Comparison of ENCODE assay signal across 8 cellular contexts in the genomic region with DNA sequence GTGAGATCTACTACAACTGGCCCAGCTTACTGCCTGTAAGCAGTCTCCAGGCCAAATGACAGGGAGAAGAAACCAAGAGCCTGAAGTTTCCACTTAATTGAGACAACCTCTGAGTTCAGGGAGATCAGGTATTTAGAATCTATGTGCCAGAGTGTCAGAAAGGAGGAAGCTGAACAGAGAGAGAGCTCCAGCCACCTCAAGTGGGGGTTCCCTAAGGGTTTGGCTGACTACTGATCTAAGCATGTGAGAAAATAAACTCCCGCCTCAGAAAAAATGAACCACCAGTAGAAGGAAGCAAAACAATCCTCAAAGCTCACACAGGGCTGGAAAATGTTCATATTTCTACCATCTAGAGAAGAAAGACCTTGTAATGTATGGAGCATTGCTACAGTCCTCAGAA. TPM values are rescaled to one million over a fixed set of nuclear protein-coding genes. Genes with fewer than 3 reads are reported as not detected.
DNase-seq lines count a peak whose midpoint lies in the region; ATAC-seq, FAIRE-seq and TF ChIP-seq lines count a peak whose summit lies in the region.

No MANE protein-coding gene starts in this region.

- TF ChIP-seq CTCF in K562 (IDR thresholded peaks at IDR 0.05 in 2 of 3, conservative IDR thresholded peaks at IDR 0.05 in 1 of 3; ENCODE audit: insufficient read depth in 2 of 3, low read depth in 1 of 3, low read length in 3 of 3), result no peak
- TF ChIP-seq CTCF in PC-3 (conservative IDR thresholded peaks at IDR 0.05; ENCODE audit: low read depth, low read length), result no peak
- no peak for TF ChIP-seq CTCF in lower leg skin (IDR thresholded peaks at IDR 0.05)

- H3K9me3 Mint-ChIP-seq in stimulated activated naive CD8-positive, alpha-beta T cell treated with anti-CD3 and anti-CD28 coated beads, Interleukin-15, Interleukin-2, amounts not matched to agents 100 ng/mL and 50 ng/mL, for 24 hours, result no peaks in the 10 kb centered on the region

- no peaks in the 10 kb centered on the region for H3K9me1 ChIP-seq in K562 (ENCODE audit: control insufficient read depth, insufficient read depth, low read length)

- no peak for TF ChIP-seq EP300 in K562 (IDR thresholded peaks at IDR 0.05; ENCODE audit: low read length)

- TF ChIP-seq RAD21 in K562 (CRISPR knock-in tag; conservative IDR thresholded peaks at IDR 0.05 in 1 of 2, IDR thresholded peaks at IDR 0.05 in 1 of 2), result no peak

- FAIRE-seq in GM19239 (lab: Jason Lieb, UNC) (peak; percentile 86), K562 (lab: Jason Lieb, UNC) (peak; percentile 15)

- H3K36me3 ChIP-seq in BLaER1 treated with 17β-estradiol and CSF1 and Interleukin-3, amounts not matched to agents 10 nM and 100 nM, result peaks cover 12 to 58% (median 48%) of the 10 kb centered on the region in 11 experiments
- peaks cover 6% of the 10 kb centered on the region; the same call in 1 of the 3 replicates for H3K36me3 ChIP-seq in K562 (ENCODE audit: control insufficient read depth, insufficient read depth, low read length)
- H3K36me3 ChIP-seq in PC-3 (ENCODE audit: low read depth, low read length), result no peaks in the 10 kb centered on the region

- H3F3A ChIP-seq in PC-3 (ENCODE audit: low read length, unreplicated experiment), result no peaks in the 10 kb centered on the region

- WGBS in K562 (ENCODE audit: insufficient coverage, low coverage, missing lambda C conversion rate), result 55% methylated on average over 1 of the region's 1 CpG
- whole genome bisulfite sequencing in lower leg skin, 2 donors, result 50 to 52% methylated on average over 1 of the region's 1 CpG

- peaks cover 81 to 100% (median 100%) of the 10 kb centered on the region in 11 experiments for H4K20me1 ChIP-seq in BLaER1 treated with 17β-estradiol and CSF1 and Interleukin-3, amounts not matched to agents 10 nM and 100 nM
- H4K20me1 ChIP-seq in K562 (replicated peaks; ENCODE audit: control insufficient read depth, insufficient read depth, low read length) (no peaks in the 10 kb centered on the region; the same call in 1 of the 2 replicates), PC-3 (ENCODE audit: low read length) (no peaks in the 10 kb centered on the region)

- CTCF ChIA-PET in K562 (lab: Yijun Ruan, JAX; ENCODE audit: low intra/inter-chr PET ratio), result no interaction called here
- CTCF ChIA-PET in PC-3 (lab: Charles Lee), result no interaction called here

- H3K4me1 Mint-ChIP-seq in stimulated activated naive CD8-positive, alpha-beta T cell treated with anti-CD3 and anti-CD28 coated beads, Interleukin-15, Interleukin-2, amounts not matched to agents 100 ng/mL and 50 ng/mL, for 24 hours (ENCODE audit: low read depth), result peaks cover 65% of the 10 kb centered on the region

- DNase-seq in GM19239 (ENCODE audit: insufficient read length, low spot score), result peak; percentile 13
- DNase-seq in K562 (ENCODE audit: extremely low read depth in 1 of 4, low spot score in 3 of 4), result no peak
- no peak for DNase-seq in dedifferentiated amniotic fluid mesenchymal stem cell (ENCODE audit: extremely low spot score)
- no peak for DNase-seq in PC-3
- DNase-seq in lower leg skin (ENCODE audit: low spot score in 2 of 2), result no peak

- H3K9ac ChIP-seq in BLaER1 treated with 17β-estradiol and CSF1 and Interleukin-3, amounts not matched to agents 10 nM and 100 nM, result peak overlapping the region in 8 of 11 experiments; percentile 25 to 67 (median 44); a peak in 11 of 22 replicates
- H3K9ac ChIP-seq in K562 (ENCODE audit: insufficient read depth in 1 of 2, low read depth in 2 of 2, low read length in 2 of 2) (no peak overlapping the region), PC-3 (ENCODE audit: low read length) (no peak overlapping the region)

- peaks cover 0 to 29% (median 8%) of the 10 kb centered on the region in 11 experiments; a peak in 9 of 22 replicates for H3K9me3 ChIP-seq in BLaER1 treated with 17β-estradiol and CSF1 and Interleukin-3, amounts not matched to agents 10 nM and 100 nM (replicated peaks in 1 of 11)
- no peaks in the 10 kb centered on the region for H3K9me3 ChIP-seq in K562 (replicated peaks; ENCODE audit: control insufficient read depth, insufficient read depth, low read depth, low read length)
- no peaks in the 10 kb centered on the region for H3K9me3 ChIP-seq in PC-3 (ENCODE audit: low read length)

- no peaks in the 10 kb centered on the region for H3K27me3 ChIP-seq in BLaER1 treated with 17β-estradiol and CSF1 and Interleukin-3, amounts not matched to agents 10 nM and 100 nM
- H3K27me3 ChIP-seq in K562 (ENCODE audit: control insufficient read depth in 2 of 2, insufficient read depth in 2 of 2, low read length in 2 of 2) (no peaks in the 10 kb centered on the region), PC-3 (ENCODE audit: low read length) (no peaks in the 10 kb centered on the region)

- H3K36me3 Mint-ChIP-seq in stimulated activated naive CD8-positive, alpha-beta T cell treated with anti-CD3 and anti-CD28 coated beads, Interleukin-15, Interleukin-2, amounts not matched to agents 100 ng/mL and 50 ng/mL, for 24 hours (ENCODE audit: low read depth), result peaks cover 12% of the 10 kb centered on the region

- H3K4me3 ChIP-seq in BLaER1 treated with 17β-estradiol and CSF1 and Interleukin-3, amounts not matched to agents 10 nM and 100 nM, result no peak overlapping the region
- no peak overlapping the region for H3K4me3 ChIP-seq in K562
- no peak overlapping the region for H3K4me3 ChIP-seq in PC-3 (ENCODE audit: low read length)
- no peak overlapping the region for H3K4me3 ChIP-seq in lower leg skin (ENCODE audit: low read depth, poor library complexity, severe bottlenecking)

- H3K27ac ChIP-seq in BLaER1 treated with 17β-estradiol and CSF1 and Interleukin-3, amounts not matched to agents 10 nM and 100 nM, result peak overlapping the region; percentile 7 to 60 (median 31); a peak in 18 of 22 replicates
- H3K27ac ChIP-seq in K562 (ENCODE audit: extremely low read depth, low read depth, low read length) (peak overlapping the region; percentile 9; the same call in 1 of the 3 replicates), PC-3 (ENCODE audit: low read length) (no peak overlapping the region)

- no peak overlapping the region for H3K4me3 Mint-ChIP-seq in stimulated activated naive CD8-positive, alpha-beta T cell treated with anti-CD3 and anti-CD28 coated beads, Interleukin-15, Interleukin-2, amounts not matched to agents 100 ng/mL and 50 ng/mL, for 24 hours

- in situ Hi-C loops in K562 (cut with MboI), result no loop called here

- POLR2A ChIA-PET in K562 (lab: Yijun Ruan, JAX) (interaction anchor here (0.8 to 2.0 kb wide), 5 partner anchors 11 to 156 kb away, joined by 3 to 7 read pairs (median 4); no protein-coding TSS in a partner anchor), PC-3 (lab: Charles Lee; ENCODE audit: unreplicated experiment) (no interaction called here)

- peak overlapping the region; percentile 44 to 96 (median 69) for H3K4me2 ChIP-seq in BLaER1 treated with 17β-estradiol and CSF1 and Interleukin-3, amounts not matched to agents 10 nM and 100 nM
- H3K4me2 ChIP-seq in K562 (ENCODE audit: insufficient read depth, low read length), result no peak overlapping the region
- no peak overlapping the region for H3K4me2 ChIP-seq in PC-3 (ENCODE audit: low read length)

- H3K27me3 Mint-ChIP-seq in stimulated activated naive CD8-positive, alpha-beta T cell treated with anti-CD3 and anti-CD28 coated beads, Interleukin-15, Interleukin-2, amounts not matched to agents 100 ng/mL and 50 ng/mL, for 24 hours, result no peaks in the 10 kb centered on the region

- H2AFZ ChIP-seq in K562 (ENCODE audit: low read depth, low read length) (no peak overlapping the region), PC-3 (ENCODE audit: low read length) (no peak overlapping the region)

- peaks cover 47 to 100% (median 60%) of the 10 kb centered on the region in 10 experiments for H3K4me1 ChIP-seq in BLaER1 treated with 17β-estradiol and CSF1 and Interleukin-3, amounts not matched to agents 10 nM and 100 nM
- peaks cover 3 to 7% of the 10 kb centered on the region in 2 experiments; a peak in 2 of 5 replicates for H3K4me1 ChIP-seq in K562 (replicated peaks in 1 of 2; ENCODE audit: control insufficient read depth in 2 of 2, insufficient read depth in 2 of 2, low read length in 2 of 2)
- H3K4me1 ChIP-seq in PC-3 (ENCODE audit: insufficient read depth, low read length), result no peaks in the 10 kb centered on the region

- H3K79me2 ChIP-seq in K562 (ENCODE audit: control insufficient read depth, insufficient read depth, low read length) (peaks cover 97% of the 10 kb centered on the region), PC-3 (ENCODE audit: low read length) (peaks cover 83% of the 10 kb centered on the region)

- TF ChIP-seq POLR2A in K562 (conservative IDR thresholded peaks at IDR 0.05), result no peak
- no peak for TF ChIP-seq POLR2A in lower leg skin (IDR thresholded peaks at IDR 0.05)

- ATAC-seq in HG03558 (IDR thresholded peaks at IDR 0.05; ENCODE audit: extremely low read depth, unreplicated experiment) (peak; percentile 46), K562 (peak; percentile 68), PC-3 (no peak)

- no TSS peak for BruUV-seq in K562 (replicated peaks; lab: Mats Ljungman, UMichigan)
- no TSS peak for BruUV-seq in PC-3 (replicated peaks; lab: Mats Ljungman, UMichigan)

- H3K27ac Mint-ChIP-seq in stimulated activated naive CD8-positive, alpha-beta T cell treated with anti-CD3 and anti-CD28 coated beads, Interleukin-15, Interleukin-2, amounts not matched to agents 100 ng/mL and 50 ng/mL, for 24 hours, result peak overlapping the region; percentile 53

- no peaks in the 10 kb centered on the region for H3K9me2 ChIP-seq in PC-3 (replicated peaks; ENCODE audit: low read length)

- intact Hi-C loops in K562 (cut with micrococcal nuclease) (no loop called here), PC-3 (cut with micrococcal nuclease) (no loop called here), lower leg skin (cut with DNase I; ENCODE audit: low total_unique reads) (no loop called here)

RNA-seq across cellular contexts. Expression of gene ADAM10, which starts 25.0 kb away (rescaled TPM):
- 130 and 336 TPM in 2 replicates for total RNA-seq in K562 (2011; cell fraction: chromatin; rRNA removed; ENCODE audit: low replicate concordance)
- 99.7 and 127 TPM in 2 replicates for total RNA-seq in K562 (2011; cell fraction: nucleolus; rRNA removed)
- total RNA-seq in K562 (2011; cell fraction: nucleoplasm; rRNA removed), result 159 and 204 TPM in 2 replicates
- total RNA-seq in K562 (2014; rRNA removed) (75.8 and 77.6 TPM in 2 replicates), K562 (2014; rRNA removed; fragmentation: Illumina TruSeq; extraction: Trizol) (55.4 and 67.1 TPM in 2 replicates), K562 (2015; rRNA removed; fragmentation: Illumina TruSeq; extraction: Trizol) (47.8 and 53.9 TPM in 2 replicates), K562 (2021) (76.9 and 87.1 TPM in 2 replicates), PC-3 (2014; rRNA removed) (91.3 and 96.8 TPM in 2 replicates), lower leg skin (10 to 100 TPM; 40.4 to 45.1 (median 44.5) TPM)
- polyA plus RNA-seq in K562 (2011; rRNA removed) (128 and 152 TPM in 2 replicates), K562 (2014; fragmentation: Illumina TruSeq; extraction: Trizol) (57.3 and 62.8 TPM in 2 replicates), K562 (2014; fragmentation: Nextera tagmentation; extraction: Ambion mirVana) (10 to 100 TPM; 11.9 to 14.0 TPM), K562 (2014; rRNA removed) (59.9 and 68.8 TPM in 2 replicates)
- polyA plus RNA-seq in K562 (2011; cell fraction: cytosol; rRNA removed), result 38.4 and 51.8 TPM in 2 replicates
- polyA plus RNA-seq in K562 (2011; cell fraction: nucleus; rRNA removed), result 44.2 and 50.4 TPM in 2 replicates
- 87.7 and 112 TPM in 2 replicates for polyA plus RNA-seq in K562 (2012)
- polyA minus RNA-seq in K562 (2011; rRNA and poly(A)+ RNA removed), result 238 and 267 TPM in 2 replicates
- polyA minus RNA-seq in K562 (2011; cell fraction: cytosol; rRNA and poly(A)+ RNA removed), result 69.0 and 93.3 TPM in 2 replicates
- 76.6 and 134 TPM in 2 replicates for polyA minus RNA-seq in K562 (2011; cell fraction: nucleus; rRNA and poly(A)+ RNA removed)

RNA-seq across cellular contexts. Expression of gene MINDY2, which starts 46.6 kb away (rescaled TPM):
- 23.4 and 26.8 TPM in 2 replicates for total RNA-seq in K562 (2011; cell fraction: chromatin; rRNA removed; ENCODE audit: low replicate concordance)
- total RNA-seq in K562 (2011; cell fraction: nucleolus; rRNA removed), result 8.7 and 12.1 TPM in 2 replicates
- 12.0 and 18.9 TPM in 2 replicates for total RNA-seq in K562 (2011; cell fraction: nucleoplasm; rRNA removed)
- total RNA-seq in K562 (2014; rRNA removed) (5.7 and 9.3 TPM in 2 replicates), K562 (2014; rRNA removed; fragmentation: Illumina TruSeq; extraction: Trizol) (12.5 and 12.6 TPM in 2 replicates), K562 (2015; rRNA removed; fragmentation: Illumina TruSeq; extraction: Trizol) (10.1 and 11.7 TPM in 2 replicates), K562 (2021) (9.9 and 12.1 TPM in 2 replicates), PC-3 (2014; rRNA removed) (4.7 and 9.3 TPM in 2 replicates), lower leg skin (10 to 100 TPM; 17.9 to 30.5 (median 23.4) TPM)
- polyA plus RNA-seq in K562 (2011; rRNA removed) (14.5 and 15.3 TPM in 2 replicates), K562 (2014; fragmentation: Illumina TruSeq; extraction: Trizol) (5.7 and 7.2 TPM in 2 replicates), K562 (2014; fragmentation: Nextera tagmentation; extraction: Ambion mirVana) (1 to 10 TPM; 2.4 to 3.8 TPM), K562 (2014; rRNA removed) (4.0 and 4.9 TPM in 2 replicates)
- 3.6 and 4.5 TPM in 2 replicates for polyA plus RNA-seq in K562 (2011; cell fraction: cytosol; rRNA removed)
- 5.6 and 6.6 TPM in 2 replicates for polyA plus RNA-seq in K562 (2011; cell fraction: nucleus; rRNA removed)
- 5.9 and 8.9 TPM in 2 replicates for polyA plus RNA-seq in K562 (2012)
- 39.5 and 52.5 TPM in 2 replicates for polyA minus RNA-seq in K562 (2011; rRNA and poly(A)+ RNA removed)
- polyA minus RNA-seq in K562 (2011; cell fraction: cytosol; rRNA and poly(A)+ RNA removed), result 12.9 and 22.1 TPM in 2 replicates
- 10.1 and 15.7 TPM in 2 replicates for polyA minus RNA-seq in K562 (2011; cell fraction: nucleus; rRNA and poly(A)+ RNA removed)

Comparison
In these comparisons a context has a peak if more than half of its experiments do, and no peak if none do; other contexts are left out.
1. H3K4me2 ChIP-seq: peak in BLaER1 treated with 17β-estradiol and CSF1 and Interleukin-3, amounts not matched to agents 10 nM and 100 nM (11 of 11); none in K562 (single experiment) and PC-3 (single experiment).
2. H3K9ac ChIP-seq: peak in BLaER1 treated with 17β-estradiol and CSF1 and Interleukin-3, amounts not matched to agents 10 nM and 100 nM (8 of 11); none in K562 (0 of 2) and PC-3 (single experiment).